15 cellular contexts compared by ENCODE assay signal in the genomic region with DNA sequence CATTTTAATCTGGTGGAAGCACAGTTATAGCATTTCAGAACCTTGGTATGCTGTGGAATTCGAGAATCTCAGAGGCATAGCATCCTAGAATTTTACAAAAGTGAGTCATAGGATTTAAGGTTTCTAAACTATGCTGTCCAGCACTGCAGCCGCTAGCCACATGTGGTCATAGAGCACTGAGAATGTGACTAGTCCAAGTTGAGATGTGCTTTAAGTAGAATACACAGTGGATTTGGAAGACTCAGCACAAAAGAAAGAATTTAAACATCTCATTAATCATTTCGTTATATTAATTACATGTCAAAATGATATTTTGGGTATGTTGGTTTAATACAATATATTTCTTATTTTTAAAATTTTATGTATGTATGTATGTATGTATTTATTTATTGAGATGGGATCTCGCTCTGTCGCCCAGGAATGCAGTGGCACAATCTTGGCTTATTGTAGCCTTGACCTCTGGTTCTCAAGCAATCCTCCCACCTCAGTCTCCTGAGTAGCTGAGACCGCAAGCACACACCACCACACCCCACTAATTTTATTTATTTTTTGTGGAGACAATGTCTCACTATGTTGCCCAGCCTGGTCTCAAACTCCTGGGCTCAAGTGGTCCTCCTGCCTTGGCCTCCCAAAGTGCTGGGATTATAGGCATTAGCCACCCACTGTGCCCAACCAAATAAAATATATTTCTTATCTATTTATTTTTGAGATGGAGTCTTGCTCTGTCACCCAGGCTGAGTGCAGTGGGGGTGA. TPM values are rescaled to one million over a fixed set of nuclear protein-coding genes. Genes with fewer than 3 reads are reported as not detected.
A peak's percentile ranks its signal among the peaks of the same experiment; 100 is the strongest.
DNase-seq lines count a peak whose midpoint lies in the region; ATAC-seq, FAIRE-seq and TF ChIP-seq lines count a peak whose summit lies in the region.
"Had no signal": no experiment of that assay in that cellular context is flagged by ENCODE, and none has a peak within 500 bp of the region (broad histone marks: within the 10 kb centered on the region; RNA-seq: fewer than 3 reads in every experiment).

No MANE protein-coding gene starts in this region.

- TF ChIP-seq RAD21 in A549 (conservative IDR thresholded peaks at IDR 0.05 in 1 of 2, IDR thresholded peaks at IDR 0.05 in 1 of 2): peak; percentile 13 to 22; a peak in 2 of 5 replicates

- CTCF ChIA-PET in A549 (lab: Yijun Ruan, JAX): interaction anchor here (0.7 to 1.9 kb wide), 3 partner anchors 10 to 75 kb away, joined by 3 to 9 read pairs (median 3); no protein-coding TSS in a partner anchor

- no peak for TF ChIP-seq POLR2A in A549 (IDR thresholded peaks at IDR 0.05; ENCODE audit: low read length)

- peak in 1 of 2 experiments; percentile 57; a peak in 1 of 5 replicates for TF ChIP-seq EP300 in A549 (IDR thresholded peaks at IDR 0.05)

- no peaks in the 10 kb centered on the region for H3K79me2 ChIP-seq in astrocyte (ENCODE audit: insufficient read depth, low read length)

- ATAC-seq in A549 (peak; percentile 48 to 49), GM19351 (IDR thresholded peaks at IDR 0.05; ENCODE audit: unreplicated experiment) (no peak)
- ATAC-seq: activated T-cell treated with anti-CD3 and anti-CD28 coated beads, Interleukin-2, amount 50 U/mL, for 72 hours had no signal

- peak; percentile 7 for FAIRE-seq in A549 (lab: Jason Lieb, UNC)
- peak; percentile 84 for FAIRE-seq in astrocyte (lab: Jason Lieb, UNC)

- H4K20me1 ChIP-seq in astrocyte (ENCODE audit: insufficient read depth, low read length): no peaks in the 10 kb centered on the region

- POLR2A ChIA-PET in A549 (lab: Yijun Ruan, JAX): no interaction called here

- H3K4me2 ChIP-seq in A549 (peak overlapping the region; percentile 60), astrocyte (ENCODE audit: low read length) (peak overlapping the region; percentile 11)
- H3K4me2 ChIP-seq: neural progenitor cell had no signal

- H3K27ac ChIP-seq in A549 (peak overlapping the region; percentile 86 to 96), astrocyte (ENCODE audit: low read depth, low read length) (peak overlapping the region; percentile 77)
- H3K27ac ChIP-seq: colonic mucosa, neural progenitor cell had no signal

- no peak overlapping the region for H2AFZ ChIP-seq in astrocyte (ENCODE audit: low read depth, low read length)
- H2AFZ ChIP-seq: neural progenitor cell had no signal

- H3K9ac ChIP-seq in astrocyte (ENCODE audit: low read length): no peak overlapping the region
- H3K9ac ChIP-seq: neural progenitor cell had no signal

- H3K9me3 ChIP-seq in A549 (no peaks in the 10 kb centered on the region), astrocyte (ENCODE audit: insufficient read depth, low read depth, low read length) (no peaks in the 10 kb centered on the region)
- H3K9me3 ChIP-seq: colonic mucosa had no signal

- H3K36me3 Mint-ChIP-seq in astrocyte (ENCODE audit: low read depth, unreplicated experiment): no peaks in the 10 kb centered on the region
- H3K36me3 Mint-ChIP-seq: neural progenitor cell had no signal

- H3K27ac Mint-ChIP-seq in astrocyte (ENCODE audit: unreplicated experiment): peak overlapping the region; percentile 89
- H3K27ac Mint-ChIP-seq: activated T-cell treated with anti-CD3 and anti-CD28 coated beads, Interleukin-2, amount 50 U/mL, for 72 hours; neural progenitor cell had no signal

- DNase-seq in A549 (ENCODE audit: low read depth in 1 of 2, low spot score in 1 of 2): peak; percentile 46 to 77
- peak; percentile 77 for DNase-seq in HS-27A (ENCODE audit: low read depth)
- DNase-seq in astrocyte (ENCODE audit: low read depth): peak; percentile 99
- DNase-seq in glomerular endothelial cell (ENCODE audit: extremely low read depth, low read depth, low spot score): peak; percentile 67
- DNase-seq in Ammon's horn (ENCODE audit: low spot score): no peak
- DNase-seq in activated effector memory CD4-positive, alpha-beta T cell treated with Interleukin-2 at 50 U/mL for 16 hours: no peak
- no peak for DNase-seq in hypothalamus (lab: John Stamatoyannopoulos, UW)
- DNase-seq: activated T-cell treated with anti-CD3 and anti-CD28 coated beads, Interleukin-2, amount 50 U/mL, for 72 hours; colonic mucosa; NCI-H1092 treated with DMSO at 0.1 percent for 48 hours; stimulated activated CD4-positive, alpha-beta T cell treated with anti-CD3 and anti-CD28 coated beads, Interleukin-4, amount 100 ng/mL, for 1 hour; substantia nigra had no signal

- no peak overlapping the region for H3K4me3 ChIP-seq in A549
- no peak overlapping the region for H3K4me3 ChIP-seq in astrocyte (ENCODE audit: insufficient read depth, low read depth, low read length)
- H3K4me3 ChIP-seq: colonic mucosa, neural progenitor cell had no signal

- H3K27me3 Mint-ChIP-seq in astrocyte (ENCODE audit: low read depth, unreplicated experiment): no peaks in the 10 kb centered on the region

- 5% methylated on average over 6 of the region's 6 CpGs for WGBS in A549 (ENCODE audit: missing lambda C conversion rate)

- peaks cover 33% of the 10 kb centered on the region for H3K4me1 Mint-ChIP-seq in astrocyte (ENCODE audit: low read depth, unreplicated experiment)

- peak overlapping the region; percentile 20 for H3K4me3 Mint-ChIP-seq in astrocyte (ENCODE audit: unreplicated experiment)
- H3K4me3 Mint-ChIP-seq: activated T-cell treated with anti-CD3 and anti-CD28 coated beads, Interleukin-2, amount 50 U/mL, for 72 hours; neural progenitor cell had no signal

- TF ChIP-seq CTCF in A549 (IDR thresholded peaks at IDR 0.05) (no peak), astrocyte (IDR thresholded peaks at IDR 0.05; ENCODE audit: insufficient read depth, low read depth, low read length) (no peak)

- no peaks in the 10 kb centered on the region for H3K9me3 Mint-ChIP-seq in astrocyte (ENCODE audit: unreplicated experiment)
- H3K9me3 Mint-ChIP-seq: activated T-cell treated with anti-CD3 and anti-CD28 coated beads, Interleukin-2, amount 50 U/mL, for 72 hours; neural progenitor cell had no signal

- H3K4me1 ChIP-seq in A549 (peaks cover 63% of the 10 kb centered on the region), astrocyte (ENCODE audit: insufficient read depth, low read length) (peaks cover 36% of the 10 kb centered on the region)
- H3K4me1 ChIP-seq: colonic mucosa, neural progenitor cell had no signal

- H3K36me3 ChIP-seq in astrocyte (ENCODE audit: insufficient read depth, low read length): no peaks in the 10 kb centered on the region
- H3K36me3 ChIP-seq: colonic mucosa, neural progenitor cell had no signal

- H3K27me3 ChIP-seq in astrocyte (ENCODE audit: insufficient read depth, low read length): no peaks in the 10 kb centered on the region
- H3K27me3 ChIP-seq: colonic mucosa, neural progenitor cell had no signal

TF ChIP-seq in A549, 52 proteins besides CTCF, POLR2A, EP300 and RAD21 (continues in another document):
- no peak for TF ChIP-seq HOXA7 (CRISPR knock-in tag; IDR thresholded peaks at IDR 0.05)
- no peak for TF ChIP-seq FOSB (CRISPR knock-in tag; IDR thresholded peaks at IDR 0.05)
- peak; percentile 87 for TF ChIP-seq MAFK (IDR thresholded peaks at IDR 0.05; ENCODE audit: partially characterized antibody)
- TF ChIP-seq NFE2L2 (conservative IDR thresholded peaks at IDR 0.05; ENCODE audit: low read length): no peak
- no peak for TF ChIP-seq ESRRA (IDR thresholded peaks at IDR 0.05; ENCODE audit: borderline replicate concordance, low read length)
- TF ChIP-seq GATA3 (IDR thresholded peaks at IDR 0.05; ENCODE audit: borderline replicate concordance): peak; percentile 77; the same call in 1 of the 2 replicates
- TF ChIP-seq TFCP2L1 (CRISPR knock-in tag; IDR thresholded peaks at IDR 0.05): no peak
- no peak for TF ChIP-seq MYC (IDR thresholded peaks at IDR 0.05; ENCODE audit: borderline replicate concordance, low read length)
- TF ChIP-seq CBX8 (IDR thresholded peaks at IDR 0.05): no peak
- TF ChIP-seq ZSCAN20 (CRISPR knock-in tag; IDR thresholded peaks at IDR 0.05): no peak
- no peak for TF ChIP-seq ZC3H11A (IDR thresholded peaks at IDR 0.05)
- TF ChIP-seq CEBPB (IDR thresholded peaks at IDR 0.05): peak in 1 of 2 experiments; percentile 14; a peak in 2 of 4 replicates
- no peak for TF ChIP-seq KDM1A (IDR thresholded peaks at IDR 0.05; ENCODE audit: low read depth)
- peak; percentile 32; the same call in 1 of the 2 replicates for TF ChIP-seq FOSL2 (IDR thresholded peaks at IDR 0.05)
- TF ChIP-seq FOSL2 (CRISPR knock-in tag; IDR thresholded peaks at IDR 0.05): peak; percentile 89
- peak; percentile 68; the same call in 1 of the 2 replicates for TF ChIP-seq JUNB (IDR thresholded peaks at IDR 0.05)
- peak; percentile 82 for TF ChIP-seq MAX (IDR thresholded peaks at IDR 0.05)

RNA-seq across cellular contexts. Expression of gene RPS14, which starts 20.4 kb away (rescaled TPM):
- polyA plus RNA-seq in A549 (2011; rRNA removed) (3,799 and 4,312 TPM in 2 replicates), A549 (2017; fragmentation: RNase III; extraction: RNeasy Plus Mini Kit Qiagen cat#74134 plus additional on column Dnase treatment) (3,127 to 3,794 TPM (median 3,716 TPM) in 3 replicates)
- polyA plus RNA-seq in A549 (2012; cell fraction: cytosol; rRNA removed): 5,803 and 7,483 TPM in 2 replicates
- polyA plus RNA-seq in A549 (2012; cell fraction: nucleus; rRNA removed): 1,682 and 2,988 TPM in 2 replicates
- 949 and 1,168 TPM in 2 replicates for polyA minus RNA-seq in A549 (2011; rRNA and poly(A)+ RNA removed)
- total RNA-seq in astrocyte (1,823 and 2,054 TPM in 2 replicates), glomerular endothelial cell (1,375 and 2,774 TPM in 2 replicates)

RNA-seq across cellular contexts. Expression of gene NDST1, which starts 38.0 kb away (rescaled TPM):
- polyA plus RNA-seq in A549 (2011; rRNA removed): 24.4 and 27.7 TPM in 2 replicates
- 28.2 and 45.6 TPM in 2 replicates for polyA plus RNA-seq in A549 (2012; cell fraction: cytosol; rRNA removed)
- polyA plus RNA-seq in A549 (2012; cell fraction: nucleus; rRNA removed): 70.2 and 91.2 TPM in 2 replicates
- polyA plus RNA-seq in A549 (2017; fragmentation: RNase III; extraction: RNeasy Plus Mini Kit Qiagen cat#74134 plus additional on column Dnase treatment): 50.8 to 59.7 TPM (median 55.8 TPM) in 3 replicates
- polyA minus RNA-seq in A549 (2011; rRNA and poly(A)+ RNA removed): 37.2 and 50.7 TPM in 2 replicates
- 293 and 321 TPM in 2 replicates for total RNA-seq in astrocyte
- total RNA-seq in glomerular endothelial cell: 335 and 423 TPM in 2 replicates

RNA-seq across cellular contexts. Expression of gene CD74, which starts 57.2 kb away (rescaled TPM):
- polyA plus RNA-seq in A549 (2011; rRNA removed) (not detected in 2 replicates), A549 (2017; fragmentation: RNase III; extraction: RNeasy Plus Mini Kit Qiagen cat#74134 plus additional on column Dnase treatment) (not detected in 3 replicates)
- polyA plus RNA-seq in A549 (2012; cell fraction: cytosol; rRNA removed): 0.06 and 0.19 TPM in 2 replicates
- polyA plus RNA-seq in A549 (2012; cell fraction: nucleus; rRNA removed): 0.11 TPM in 1 of 2 replicates, not detected in the other
- polyA minus RNA-seq in A549 (2011; rRNA and poly(A)+ RNA removed): not detected in 2 replicates
- total RNA-seq in astrocyte (9.1 and 15.7 TPM in 2 replicates), glomerular endothelial cell (24.3 and 34.1 TPM in 2 replicates)
- total RNA-seq: A673 had no signal

Comparison
In these comparisons a context has a peak if more than half of its experiments do, and no peak if none do; other contexts are left out.
1. DNase-seq: peak in A549 (2 of 2), HS-27A (single experiment), astrocyte (single experiment) and glomerular endothelial cell (single experiment); none in Ammon's horn (single experiment), activated effector memory CD4-positive, alpha-beta T cell treated with Interleukin-2 at 50 U/mL for 16 hours (single experiment) and hypothalamus (0 of 51).